8 cellular contexts compared by ENCODE assay signal in the genomic region with DNA sequence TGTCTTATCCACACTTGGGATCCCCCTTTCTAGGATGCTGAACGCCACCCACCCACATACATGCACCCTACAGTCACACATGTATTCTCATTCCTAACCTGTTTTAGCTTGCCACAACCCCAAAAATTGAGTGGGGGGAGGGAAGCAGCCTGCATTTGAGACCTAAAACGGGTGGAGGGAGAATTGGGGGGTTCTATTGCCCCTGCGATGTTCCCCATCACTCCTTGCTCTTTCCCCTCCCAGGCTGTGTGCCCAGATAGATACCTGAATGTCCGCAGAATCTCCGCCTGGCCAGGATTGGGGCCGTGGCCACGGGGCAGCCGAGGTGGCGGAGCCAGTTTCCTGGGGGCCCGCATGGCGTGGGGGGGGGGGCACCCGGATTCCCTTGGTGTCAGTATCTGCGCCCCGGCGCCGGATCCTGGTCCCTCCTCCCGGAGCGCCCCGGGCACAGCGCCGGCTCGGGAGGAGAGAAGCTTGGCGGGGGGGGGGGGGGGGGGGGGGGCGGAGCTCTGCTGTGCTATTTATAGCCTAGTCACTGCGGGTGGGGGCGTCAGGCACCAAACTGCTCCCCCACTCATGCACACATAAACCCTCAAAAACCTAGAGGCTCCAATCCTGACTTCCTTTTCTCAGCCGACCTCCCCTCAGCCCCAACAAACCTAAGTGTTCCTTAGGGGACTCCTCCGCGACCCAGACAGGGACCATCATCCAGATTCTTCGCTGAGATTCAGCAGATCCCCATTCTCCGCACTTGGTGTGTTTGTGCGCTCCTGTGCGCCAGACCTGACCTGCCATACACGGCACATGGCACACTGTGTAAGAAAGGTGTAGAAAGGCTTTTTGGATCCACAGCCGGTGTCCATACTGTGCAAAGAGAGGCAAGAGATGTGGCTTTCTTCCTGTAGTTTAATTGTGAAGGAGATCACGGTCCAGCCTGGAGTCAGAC. TPM values are rescaled to one million over a fixed set of nuclear protein-coding genes. Genes with fewer than 3 reads are reported as not detected.
DNase-seq lines count a peak whose midpoint lies in the region; ATAC-seq and TF ChIP-seq lines count a peak whose summit lies in the region.

No MANE protein-coding gene starts in this region.

- TF ChIP-seq POLR2A in esophagus muscularis mucosa (IDR thresholded peaks at IDR 0.05; ENCODE audit: low read depth): no peak
- peak; percentile 15 to 21 for TF ChIP-seq POLR2A in uterus (IDR thresholded peaks at IDR 0.05)

- ATAC-seq in HG02678 (IDR thresholded peaks at IDR 0.05; ENCODE audit: unreplicated experiment): no peak
- no peak for ATAC-seq in HG02870 (IDR thresholded peaks at IDR 0.05; ENCODE audit: unreplicated experiment)

- H3K4me3 Mint-ChIP-seq in nephron: peak overlapping the region; percentile 97 to 98 (median 98)

- peak overlapping the region; percentile 25 for H3K9ac ChIP-seq in HUES6 (ENCODE audit: low read length)

- H3K4me1 Mint-ChIP-seq in nephron: peaks cover 45% of the 10 kb centered on the region

- H3K36me3 ChIP-seq in HUES6 (ENCODE audit: control insufficient read depth, insufficient read depth, low read length): no peaks in the 10 kb centered on the region
- H3K36me3 ChIP-seq in esophagus muscularis mucosa: no peaks in the 10 kb centered on the region
- no peaks in the 10 kb centered on the region for H3K36me3 ChIP-seq in uterus

- H3K27ac ChIP-seq in HUES6 (ENCODE audit: low read depth, low read length) (no peak overlapping the region), esophagus muscularis mucosa (replicated peaks in 1 of 4) (peak overlapping the region; percentile 98 to 100 (median 98)), uterus (peak overlapping the region; percentile 86 to 93)

- peaks cover 59% of the 10 kb centered on the region for H3K27me3 ChIP-seq in HUES6 (ENCODE audit: control insufficient read depth, insufficient read depth, low read length)
- H3K27me3 ChIP-seq in esophagus muscularis mucosa: no peaks in the 10 kb centered on the region
- no peaks in the 10 kb centered on the region for H3K27me3 ChIP-seq in uterus

- TF ChIP-seq CTCF in esophagus muscularis mucosa (IDR thresholded peaks at IDR 0.05): no peak
- no peak for TF ChIP-seq CTCF in nephron (IDR thresholded peaks at IDR 0.05; ENCODE audit: unreplicated experiment in 3 of 3)
- TF ChIP-seq CTCF in uterus (IDR thresholded peaks at IDR 0.05): no peak

- DNase-seq in AG08395 (ENCODE audit: low spot score): peak; percentile 76
- peak; percentile 83 for DNase-seq in activated CD8-positive, alpha-beta memory T cell treated with anti-CD3 and anti-CD28 coated beads for 24 hours
- DNase-seq in esophagus muscularis mucosa (ENCODE audit: extremely low spot score): no peak
- peak; percentile 66 to 68 for DNase-seq in uterus

- H3K9me3 ChIP-seq in HUES6 (ENCODE audit: control insufficient read depth, insufficient read depth, low read depth, low read length): 0 out of 2 replicates have a peak, but pooled peaks cover 2% of the 10 kb centered on the region
- peaks cover 0 to 7% (median 2%) of the 10 kb centered on the region in 4 donors for H3K9me3 ChIP-seq in esophagus muscularis mucosa
- H3K9me3 ChIP-seq in uterus: no peaks in the 10 kb centered on the region

- H3K27ac Mint-ChIP-seq in nephron: peak overlapping the region; percentile 21 to 93 (median 87)

- WGBS in esophagus muscularis mucosa: 6% methylated on average over 13 of the region's 36 CpGs

- H3K27me3 Mint-ChIP-seq in nephron (ENCODE audit: low read depth): peaks cover 30% of the 10 kb centered on the region

- H3K4me3 ChIP-seq in HUES6 (ENCODE audit: low read depth, low read length): peak overlapping the region; percentile 83
- H3K4me3 ChIP-seq in esophagus muscularis mucosa: peak overlapping the region; percentile 67 to 78 (median 74)
- H3K4me3 ChIP-seq in uterus: peak overlapping the region; percentile 52 to 56

- peaks cover 30% of the 10 kb centered on the region for H3K4me1 ChIP-seq in HUES6 (ENCODE audit: control insufficient read depth, insufficient read depth, low read length)
- H3K4me1 ChIP-seq in esophagus muscularis mucosa: peaks cover 35 to 79% (median 76%) of the 10 kb centered on the region in 4 donors
- H3K4me1 ChIP-seq in uterus: peaks cover 0 to 13% of the 10 kb centered on the region in 2 donors

- no peak for TF ChIP-seq EP300 in esophagus muscularis mucosa (IDR thresholded peaks at IDR 0.05)

- no peaks in the 10 kb centered on the region for H3K9me3 Mint-ChIP-seq in nephron

- H3K36me3 Mint-ChIP-seq in nephron (ENCODE audit: low read depth): peaks cover 2% of the 10 kb centered on the region

- intact Hi-C loops in esophagus muscularis mucosa (cut with DNase I): loop anchor here (5.0 kb wide), 1 partner anchor 35 kb away; a partner anchor contains a TSS
- intact Hi-C loops in uterus (cut with DNase I; ENCODE audit: low total_unique reads): no loop called here

RNA-seq across cellular contexts. Expression of a gene that starts 1.9 kb away (rescaled TPM):
- 1 to 10 TPM in 3 of 4 donors, under 1 TPM in 1; 0.66 to 1.7 (median 1.3) TPM for total RNA-seq in esophagus muscularis mucosa
- total RNA-seq in uterus: 1 to 10 TPM in 1 of 4 donors, under 1 TPM in 3; 0.26 to 5.0 (median 0.61) TPM

RNA-seq across cellular contexts. Expression of a gene that starts 2.1 kb away (rescaled TPM):
- total RNA-seq in esophagus muscularis mucosa (10 to 100 TPM; 29.0 to 41.5 (median 35.5) TPM), uterus (10 to 100 TPM in 2 of 4 donors, 1 to 10 TPM in 2; 3.3 to 28.1 (median 8.6) TPM)

RNA-seq across cellular contexts. Expression of a gene that starts 4.6 kb away (rescaled TPM):
- total RNA-seq in esophagus muscularis mucosa (10 to 100 TPM; 33.2 to 55.0 (median 41.7) TPM), uterus (10 to 100 TPM; 12.3 to 69.0 (median 32.2) TPM)

RNA-seq across cellular contexts. Expression of a gene that starts 33.9 kb away (rescaled TPM):
- total RNA-seq in esophagus muscularis mucosa (1,000 to 10,000 TPM; 1,186 to 4,171 (median 2,482) TPM), uterus (1,000 to 10,000 TPM in 3 of 4 donors, 100 to 1,000 TPM in 1; 731 to 1,940 (median 1,478) TPM)

RNA-seq across cellular contexts. Expression of a gene that starts 35.1 kb away (rescaled TPM):
- total RNA-seq in esophagus muscularis mucosa (100 to 1,000 TPM in 1 of 4 donors, 10 to 100 TPM in 3; 42.8 to 119 (median 69.7) TPM), uterus (100 to 1,000 TPM; 118 to 226 (median 146) TPM)
